Comparison of ENCODE assay signal across 8 cellular contexts in genomic region chr11:59053387-59053786, GRCh38.
DNase-seq lines count a peak whose midpoint lies in the region; ATAC-seq and TF ChIP-seq lines count a peak whose summit lies in the region.

No MANE protein-coding gene starts in this region.

- H4K20me1 ChIP-seq in SU-DHL-6 (ENCODE audit: low read depth, low read length): no peaks in the 10 kb centered on the region

- no peak overlapping the region for H3K4me2 ChIP-seq in SU-DHL-6 (ENCODE audit: low read depth, low read length, poor library complexity, severe bottlenecking)

- WGBS in iPS DF 6.9 (ENCODE audit: insufficient coverage, insufficient read length): no CpG with 5 or more reads among the region's 2 CpGs

- H3K27me3 Mint-ChIP-seq in activated naive CD8-positive, alpha-beta T cell treated with anti-CD3 and anti-CD28 coated beads, Interleukin-2, amount 50 U/mL, for 24 hours: peaks cover 12% of the 10 kb centered on the region

- H3K27me3 ChIP-seq in SU-DHL-6 (ENCODE audit: low read length) (no peaks in the 10 kb centered on the region), iPS DF 6.9 (ENCODE audit: control insufficient read depth, insufficient read depth, low read length) (no peaks in the 10 kb centered on the region)

- ATAC-seq in HG03103 (IDR thresholded peaks at IDR 0.05; ENCODE audit: low read depth, unreplicated experiment): peak; percentile 47
- ATAC-seq in activated naive CD8-positive, alpha-beta T cell treated with anti-CD3 and anti-CD28 coated beads, Interleukin-2, amount 50 U/mL, for 24 hours: no peak

- no peaks in the 10 kb centered on the region; the same call in 1 of the 2 replicates for H3K4me1 ChIP-seq in iPS DF 6.9 (ENCODE audit: control insufficient read depth, insufficient read depth, low read length)

- no peak overlapping the region for H3K27ac ChIP-seq in SU-DHL-6 (ENCODE audit: low read depth, low read length)
- no peak overlapping the region for H3K27ac ChIP-seq in iPS DF 6.9 (ENCODE audit: low read length)

- H3K27ac Mint-ChIP-seq in activated naive CD8-positive, alpha-beta T cell treated with anti-CD3 and anti-CD28 coated beads, Interleukin-2, amount 50 U/mL, for 24 hours: no peak overlapping the region

- no peaks in the 10 kb centered on the region for H3K36me3 Mint-ChIP-seq in activated naive CD8-positive, alpha-beta T cell treated with anti-CD3 and anti-CD28 coated beads, Interleukin-2, amount 50 U/mL, for 24 hours (ENCODE audit: low read depth)

- peak; percentile 52 for TF ChIP-seq CTCF in SU-DHL-6 (IDR thresholded peaks at IDR 0.05; ENCODE audit: insufficient read depth, low read length, poor library complexity, severe bottlenecking)

- no peaks in the 10 kb centered on the region for H3K36me3 ChIP-seq in SU-DHL-6 (ENCODE audit: low read length)
- H3K36me3 ChIP-seq in iPS DF 6.9 (ENCODE audit: control insufficient read depth, insufficient read depth, low read length): no peaks in the 10 kb centered on the region

- H3K4me3 ChIP-seq in SU-DHL-6 (ENCODE audit: insufficient read depth, low read length, poor library complexity, severe bottlenecking) (no peak overlapping the region), iPS DF 6.9 (ENCODE audit: low read length) (no peak overlapping the region)

- H3K9ac ChIP-seq in SU-DHL-6 (ENCODE audit: low read length): no peak overlapping the region

- no peaks in the 10 kb centered on the region for H3K9me3 Mint-ChIP-seq in activated naive CD8-positive, alpha-beta T cell treated with anti-CD3 and anti-CD28 coated beads, Interleukin-2, amount 50 U/mL, for 24 hours

- no peaks in the 10 kb centered on the region for H3K79me2 ChIP-seq in SU-DHL-6 (ENCODE audit: insufficient read depth, low read length)

- no peaks in the 10 kb centered on the region for H3K9me3 ChIP-seq in SU-DHL-6 (ENCODE audit: insufficient read depth, low read length)
- no peaks in the 10 kb centered on the region for H3K9me3 ChIP-seq in iPS DF 6.9 (ENCODE audit: control insufficient read depth, insufficient read depth, low read length)

- no peaks in the 10 kb centered on the region; the same call in 1 of the 2 replicates for H3F3A ChIP-seq in SU-DHL-6 (ENCODE audit: insufficient read depth)

- peaks cover 9% of the 10 kb centered on the region for H3K4me1 Mint-ChIP-seq in activated naive CD8-positive, alpha-beta T cell treated with anti-CD3 and anti-CD28 coated beads, Interleukin-2, amount 50 U/mL, for 24 hours

- no peak overlapping the region for H2AFZ ChIP-seq in SU-DHL-6 (ENCODE audit: low read depth, low read length, severe bottlenecking)

- no peak overlapping the region for H3K4me3 Mint-ChIP-seq in activated naive CD8-positive, alpha-beta T cell treated with anti-CD3 and anti-CD28 coated beads, Interleukin-2, amount 50 U/mL, for 24 hours

- no peaks in the 10 kb centered on the region for H3K9me2 ChIP-seq in SU-DHL-6 (replicated peaks; ENCODE audit: insufficient read depth, low read length)

- DNase-seq in NK-92 treated with Interleukin-12 subunit alpha and Interleukin-12 subunit beta, amount 100 ng/mL, for 24 hours (lab: John Stamatoyannopoulos, UW): peak; percentile 43
- DNase-seq in NK-92 (lab: John Stamatoyannopoulos, UW; ENCODE audit: unreplicated experiment): no peak
- DNase-seq in activated naive CD8-positive, alpha-beta T cell treated with anti-CD3 and anti-CD28 coated beads, Interleukin-2, amount 50 U/mL, for 24 hours: peak; percentile 80
- DNase-seq in iPS DF 6.9 (ENCODE audit: low read depth, low spot score): peak; percentile 37
- peak; percentile 46 to 75 (median 73) for DNase-seq in stimulated activated CD4-positive, alpha-beta T cell treated with anti-CD3 and anti-CD28 coated beads, Interleukin-12 subunit alpha, Interleukin-12 subunit beta, amount 100 ng/mL, for 48 hours (ENCODE audit: low read depth in 2 of 3, low spot score in 1 of 3)
- DNase-seq in NCI-H1436 treated with DMSO at 0.1 percent for 48 hours (lab: John Stamatoyannopoulos, UW): no peak

Comparison
In these comparisons a context has a peak if more than half of its experiments do, and no peak if none do; other contexts are left out.
1. DNase-seq: peak in NK-92 treated with Interleukin-12 subunit alpha and Interleukin-12 subunit beta, amount 100 ng/mL, for 24 hours (single experiment), activated naive CD8-positive, alpha-beta T cell treated with anti-CD3 and anti-CD28 coated beads, Interleukin-2, amount 50 U/mL, for 24 hours (single experiment), iPS DF 6.9 (single experiment) and stimulated activated CD4-positive, alpha-beta T cell treated with anti-CD3 and anti-CD28 coated beads, Interleukin-12 subunit alpha, Interleukin-12 subunit beta, amount 100 ng/mL, for 48 hours (3 of 3); none in NK-92 (single experiment) and NCI-H1436 treated with DMSO at 0.1 percent for 48 hours (single experiment).